18 cellular contexts compared by ENCODE assay signal in genomic region chr12:103915306-103915705, GRCh38. TPM values are rescaled to one million over a fixed set of nuclear protein-coding genes. Genes with fewer than 3 reads are reported as not detected.
A peak's percentile ranks its signal among the peaks of the same experiment; 100 is the strongest.
DNase-seq lines count a peak whose midpoint lies in the region; ATAC-seq, FAIRE-seq and TF ChIP-seq lines count a peak whose summit lies in the region.
"Had no signal": no experiment of that assay in that cellular context is flagged by ENCODE, and none has a peak within 500 bp of the region (broad histone marks: within the 10 kb centered on the region; RNA-seq: fewer than 3 reads in every experiment).

No MANE protein-coding gene starts in this region.

- TF ChIP-seq POLR2A in HepG2 (IDR thresholded peaks at IDR 0.05; ENCODE audit: insufficient read depth in 1 of 2, low read depth in 2 of 2, low read length in 2 of 2) = no peak

- intact Hi-C loops in HepG2 (cut with micrococcal nuclease; ENCODE audit: unreplicated experiment) = no loop called here

- H3K4me1 ChIP-seq in osteoblast (ENCODE audit: insufficient read depth, low read length) (no peaks in the 10 kb centered on the region), HepG2 (ENCODE audit: insufficient read depth, low read length) (no peaks in the 10 kb centered on the region)

- no peak overlapping the region for H3K27ac ChIP-seq in osteoblast (ENCODE audit: low read depth, low read length)
- no peak overlapping the region for H3K27ac ChIP-seq in HepG2 (ENCODE audit: extremely low read length, insufficient read depth, low read length)
- H3K27ac ChIP-seq: SJSA1 had no signal

- POLR2A ChIA-PET in HepG2 (lab: Yijun Ruan, JAX) = no interaction called here

- H3K4me3 ChIP-seq in osteoblast (ENCODE audit: insufficient read depth, low read length) (no peak overlapping the region), HepG2 (replicated peaks in 1 of 3; ENCODE audit: insufficient read depth in 1 of 3, low read depth in 2 of 3, low read length in 3 of 3) (no peak overlapping the region)
- H3K4me3 ChIP-seq: SJSA1 had no signal

- H3K36me3 ChIP-seq in osteoblast (ENCODE audit: insufficient read depth, low read length) (no peaks in the 10 kb centered on the region), HepG2 (replicated peaks in 1 of 2; ENCODE audit: control insufficient read depth in 1 of 2, insufficient read depth in 2 of 2, low read length in 2 of 2) (no peaks in the 10 kb centered on the region)
- H3K36me3 ChIP-seq: SJSA1 had no signal

- WGBS in HepG2 (ENCODE audit: low lambda C conversion rate) = 25% methylated on average over 8 of the region's 8 CpGs

- in situ Hi-C loops in HepG2 (cut with HindIII; ENCODE audit: extremely low pct_ligation_motif_present, low pct_unique_long_range_greater_than_20kb) = no loop called here

- TF ChIP-seq CTCF in osteoblast (IDR thresholded peaks at IDR 0.05; ENCODE audit: extremely low read depth, low read depth, low read length) (no peak), GM10266 (IDR thresholded peaks at IDR 0.05; ENCODE audit: control insufficient read depth, insufficient read depth, low read depth, missing control alignments) (no peak), HepG2 (CRISPR knock-in tag; IDR thresholded peaks at IDR 0.05) (no peak)

- TF ChIP-seq EP300 in HepG2 (IDR thresholded peaks at IDR 0.05; ENCODE audit: low read depth in 2 of 2, low read length in 2 of 2) (no peak), HepG2 (CRISPR knock-in tag; IDR thresholded peaks at IDR 0.05; ENCODE audit: borderline replicate concordance) (no peak)

- H3K79me2 ChIP-seq in osteoblast (ENCODE audit: insufficient read depth, low read length) (no peaks in the 10 kb centered on the region), HepG2 (ENCODE audit: insufficient read depth, low read length) (no peaks in the 10 kb centered on the region)

- H2AFZ ChIP-seq in osteoblast (ENCODE audit: low read length) = peak overlapping the region; percentile 29
- no peak overlapping the region for H2AFZ ChIP-seq in HepG2 (ENCODE audit: low read length)

- H3K9ac ChIP-seq in HepG2 (ENCODE audit: insufficient read depth, low read depth, low read length) = no peak overlapping the region

- no peak for ATAC-seq in HepG2
- no peak for ATAC-seq in HG03520 (IDR thresholded peaks at IDR 0.05; ENCODE audit: unreplicated experiment)
- ATAC-seq: CD8-positive, alpha-beta T cell had no signal

- no TSS peak for BruUV-seq in HepG2 (replicated peaks; lab: Mats Ljungman, UMichigan)

- DNase-seq in HCEC 1CT = peak; percentile 24
- peak; percentile 26 for DNase-seq in NCI-H69 (lab: John Stamatoyannopoulos, UW)
- DNase-seq in fibroblast of peridontal ligament (ENCODE audit: extremely low read depth) = peak; percentile 40
- no peak for DNase-seq in osteoblast (ENCODE audit: insufficient read length, low spot score, missing footprints)
- no peak for DNase-seq in putamen (ENCODE audit: low spot score)
- no peak for DNase-seq in GM10266 (ENCODE audit: extremely low spot score)
- no peak for DNase-seq in HepG2 (ENCODE audit: low spot score)
- DNase-seq: CD8-positive, alpha-beta T cell; H9; MV-4-11; NCI-H1417 treated with DMSO at 0.1 percent for 48 hours; NCI-H2081; NCI-H446; NCI-H774; SW 1271 had no signal

- TF ChIP-seq RAD21 in HepG2 (CRISPR knock-in tag; IDR thresholded peaks at IDR 0.05) = no peak

- H3K4me2 ChIP-seq in osteoblast (ENCODE audit: insufficient read depth, low read length) (no peak overlapping the region), HepG2 (ENCODE audit: low read depth, low read length) (no peak overlapping the region)

- H3K9me3 ChIP-seq in osteoblast (ENCODE audit: low read depth, low read length) = no peaks in the 10 kb centered on the region
- H3K9me3 ChIP-seq in HepG2 (ENCODE audit: low read length) = no peaks in the 10 kb centered on the region
- H3K9me3 ChIP-seq: SJSA1 had no signal

- FAIRE-seq in HepG2 (lab: Jason Lieb, UNC) = no peak
- FAIRE-seq: D721Med had no signal

- H4K20me1 ChIP-seq in osteoblast (ENCODE audit: insufficient read depth, low read length) (no peaks in the 10 kb centered on the region), HepG2 (ENCODE audit: insufficient read depth, low read length) (no peaks in the 10 kb centered on the region)

- H3K27me3 ChIP-seq in osteoblast (ENCODE audit: insufficient read depth, low read length) (no peaks in the 10 kb centered on the region), HepG2 (ENCODE audit: control insufficient read depth in 1 of 2, insufficient read depth in 2 of 2, low read length in 2 of 2) (peaks cover 0 to 3% of the 10 kb centered on the region in 2 experiments; a peak in 1 of 5 replicates)
- H3K27me3 ChIP-seq: SJSA1 had no signal

- CTCF ChIA-PET in HepG2 (lab: Yijun Ruan, JAX; ENCODE audit: low intra/inter-chr PET ratio, low total read pairs) = no interaction called here

TF ChIP-seq in HepG2, 621 proteins besides CTCF, POLR2A, EP300 and RAD21 (continues in another document):
- no peak for TF ChIP-seq TFE3 (CRISPR knock-in tag; IDR thresholded peaks at IDR 0.05)

RNA-seq across cellular contexts. Expression of gene HSP90B1, which starts 14.9 kb away (rescaled TPM):
- total RNA-seq in osteoblast = 430 and 436 TPM in 2 replicates
- total RNA-seq in HepG2 (2016; rRNA removed; fragmentation: Illumina TruSeq; extraction: Trizol) = 496 and 954 TPM in 2 replicates
- total RNA-seq in HepG2 (2016; cell fraction: cytosol; rRNA removed; fragmentation: Illumina TruSeq; extraction: Trizol; ENCODE audit: low read depth) = 47.0 and 69.8 TPM in 2 replicates
- 468 and 962 TPM in 2 replicates for total RNA-seq in HepG2 (2016; cell fraction: insoluble cytoplasmic fraction; rRNA removed; fragmentation: Illumina TruSeq; extraction: Trizol)
- total RNA-seq in HepG2 (2016; cell fraction: membrane; rRNA removed; fragmentation: Illumina TruSeq; extraction: Trizol) = 69.5 and 84.4 TPM in 2 replicates
- total RNA-seq in HepG2 (2016; cell fraction: nucleus; rRNA removed; fragmentation: Illumina TruSeq; extraction: Trizol) = 1,047 and 1,178 TPM in 2 replicates
- 621 and 800 TPM in 2 replicates for polyA plus RNA-seq in HepG2 (2011; rRNA removed)
- 280 and 440 TPM in 2 replicates for polyA plus RNA-seq in HepG2 (2011; cell fraction: cytosol; rRNA removed)
- polyA plus RNA-seq in HepG2 (2011; cell fraction: nucleus; rRNA removed) = 376 and 536 TPM in 2 replicates
- polyA plus RNA-seq in HepG2 (2012) = 1,055 and 1,205 TPM in 2 replicates
- 44.1 and 50.8 TPM in 2 replicates for polyA plus RNA-seq in HepG2 (2016; cell fraction: cytosol; fragmentation: Illumina TruSeq; extraction: Trizol; ENCODE audit: low read depth)
- polyA plus RNA-seq in HepG2 (2016; cell fraction: insoluble cytoplasmic fraction; fragmentation: Illumina TruSeq; extraction: Trizol; ENCODE audit: low read depth) = 498 and 522 TPM in 2 replicates
- polyA plus RNA-seq in HepG2 (2016; cell fraction: membrane; fragmentation: Illumina TruSeq; extraction: Trizol; ENCODE audit: low read depth) = 50.1 and 59.6 TPM in 2 replicates
- polyA plus RNA-seq in HepG2 (2016; cell fraction: nucleus; fragmentation: Illumina TruSeq; extraction: Trizol; ENCODE audit: insufficient read depth, low read depth) = 1,450 and 1,620 TPM in 2 replicates
- 80.4 and 149 TPM in 2 replicates for polyA minus RNA-seq in HepG2 (2011; rRNA and poly(A)+ RNA removed; ENCODE audit: low replicate concordance)
- 307 and 357 TPM in 2 replicates for polyA minus RNA-seq in HepG2 (2011; cell fraction: cytosol; rRNA and poly(A)+ RNA removed)
- 422 and 476 TPM in 2 replicates for polyA minus RNA-seq in HepG2 (2011; cell fraction: nucleus; rRNA and poly(A)+ RNA removed)

RNA-seq across cellular contexts. Expression of gene TDG, which starts 50.4 kb away (rescaled TPM):
- total RNA-seq in osteoblast (20.9 and 23.2 TPM in 2 replicates), HepG2 (2016; rRNA removed; fragmentation: Illumina TruSeq; extraction: Trizol) (19.5 and 24.0 TPM in 2 replicates)
- 11.8 and 12.8 TPM in 2 replicates for total RNA-seq in HepG2 (2016; cell fraction: cytosol; rRNA removed; fragmentation: Illumina TruSeq; extraction: Trizol; ENCODE audit: low read depth)
- total RNA-seq in HepG2 (2016; cell fraction: insoluble cytoplasmic fraction; rRNA removed; fragmentation: Illumina TruSeq; extraction: Trizol) = 20.9 and 24.6 TPM in 2 replicates
- 7.4 TPM in 2 replicates for total RNA-seq in HepG2 (2016; cell fraction: membrane; rRNA removed; fragmentation: Illumina TruSeq; extraction: Trizol)
- 25.3 and 26.6 TPM in 2 replicates for total RNA-seq in HepG2 (2016; cell fraction: nucleus; rRNA removed; fragmentation: Illumina TruSeq; extraction: Trizol)
- polyA plus RNA-seq in HepG2 (2011; rRNA removed) = 12.7 and 14.2 TPM in 2 replicates
- 4.6 and 6.2 TPM in 2 replicates for polyA plus RNA-seq in HepG2 (2011; cell fraction: cytosol; rRNA removed)
- polyA plus RNA-seq in HepG2 (2011; cell fraction: nucleus; rRNA removed) = 15.3 and 21.4 TPM in 2 replicates
- 14.2 and 14.6 TPM in 2 replicates for polyA plus RNA-seq in HepG2 (2012)
- polyA plus RNA-seq in HepG2 (2016; cell fraction: cytosol; fragmentation: Illumina TruSeq; extraction: Trizol; ENCODE audit: low read depth) = 0.63 and 0.67 TPM in 2 replicates
- polyA plus RNA-seq in HepG2 (2016; cell fraction: insoluble cytoplasmic fraction; fragmentation: Illumina TruSeq; extraction: Trizol; ENCODE audit: low read depth) = 22.2 and 22.3 TPM in 2 replicates
- polyA plus RNA-seq in HepG2 (2016; cell fraction: membrane; fragmentation: Illumina TruSeq; extraction: Trizol; ENCODE audit: low read depth) = 2.8 and 3.2 TPM in 2 replicates
- 35.4 and 37.9 TPM in 2 replicates for polyA plus RNA-seq in HepG2 (2016; cell fraction: nucleus; fragmentation: Illumina TruSeq; extraction: Trizol; ENCODE audit: insufficient read depth, low read depth)
- polyA minus RNA-seq in HepG2 (2011; rRNA and poly(A)+ RNA removed; ENCODE audit: low replicate concordance) = 4.8 and 13.4 TPM in 2 replicates
- 7.5 and 7.9 TPM in 2 replicates for polyA minus RNA-seq in HepG2 (2011; cell fraction: cytosol; rRNA and poly(A)+ RNA removed)
- polyA minus RNA-seq in HepG2 (2011; cell fraction: nucleus; rRNA and poly(A)+ RNA removed) = 37.8 and 39.1 TPM in 2 replicates

Comparison
In these comparisons a context has a peak if more than half of its experiments do, and no peak if none do; other contexts are left out.
1. DNase-seq: peak in HCEC 1CT (single experiment), NCI-H69 (single experiment) and fibroblast of peridontal ligament (single experiment); none in osteoblast (single experiment), putamen (single experiment), GM10266 (single experiment) and HepG2 (single experiment).